ENCODE assay signal across 2 cellular contexts in genomic region chr3:144491333-144491732, GRCh38.
TF ChIP-seq lines count a peak whose summit lies in the region.

No MANE protein-coding gene starts in this region.

TF ChIP-seq in IMR-90, 13 proteins besides CTCF, POLR2A, EP300 and RAD21:
- TF ChIP-seq SMC3 (IDR thresholded peaks at IDR 0.05; ENCODE audit: low read depth, low read length) (no peak), MAZ (IDR thresholded peaks at IDR 0.05; ENCODE audit: borderline replicate concordance, low read depth, low read length) (no peak), ELK1 (IDR thresholded peaks at IDR 0.05; ENCODE audit: borderline replicate concordance, low read depth, low read length) (no peak), USF2 (IDR thresholded peaks at IDR 0.05; ENCODE audit: low read depth, low read length) (no peak), MXI1 (IDR thresholded peaks at IDR 0.05; ENCODE audit: borderline replicate concordance, low read depth, low read length) (no peak), FOS (IDR thresholded peaks at IDR 0.05; ENCODE audit: low read depth, low read length) (no peak), NFE2L2 (IDR thresholded peaks at IDR 0.05; ENCODE audit: low read depth, low read length) (no peak), CHD1 (IDR thresholded peaks at IDR 0.05; ENCODE audit: low read depth, low read length) (no peak)
TF ChIP-seq in IMR-90: peak in this region for 0.

TF ChIP-seq in endothelial cell of umbilical vein, 7 proteins besides CTCF, POLR2A, EP300 and RAD21:
- TF ChIP-seq GATA2 (IDR thresholded peaks at IDR 0.05; ENCODE audit: insufficient read depth, insufficient read length, low read depth, low read length): no peak
- TF ChIP-seq EZH2 (IDR thresholded peaks at IDR 0.05; ENCODE audit: borderline replicate concordance, low read depth, low read length, severe bottlenecking): no peak
- TF ChIP-seq POLR2AphosphoS5 (IDR thresholded peaks at IDR 0.05; ENCODE audit: insufficient read depth, low read depth, low read length): no peak
- TF ChIP-seq FOS (IDR thresholded peaks at IDR 0.05; ENCODE audit: borderline replicate concordance, insufficient read depth, low read length): no peak
- TF ChIP-seq MAX (IDR thresholded peaks at IDR 0.05; ENCODE audit: insufficient read depth, insufficient read length): no peak
- TF ChIP-seq MYC (IDR thresholded peaks at IDR 0.05; ENCODE audit: low read depth, low read length): no peak
- no peak for TF ChIP-seq JUN (IDR thresholded peaks at IDR 0.05; ENCODE audit: borderline replicate concordance, insufficient read depth, insufficient read length, low read depth)
